ENCODE assay signal across 8 cellular contexts in the genomic region with DNA sequence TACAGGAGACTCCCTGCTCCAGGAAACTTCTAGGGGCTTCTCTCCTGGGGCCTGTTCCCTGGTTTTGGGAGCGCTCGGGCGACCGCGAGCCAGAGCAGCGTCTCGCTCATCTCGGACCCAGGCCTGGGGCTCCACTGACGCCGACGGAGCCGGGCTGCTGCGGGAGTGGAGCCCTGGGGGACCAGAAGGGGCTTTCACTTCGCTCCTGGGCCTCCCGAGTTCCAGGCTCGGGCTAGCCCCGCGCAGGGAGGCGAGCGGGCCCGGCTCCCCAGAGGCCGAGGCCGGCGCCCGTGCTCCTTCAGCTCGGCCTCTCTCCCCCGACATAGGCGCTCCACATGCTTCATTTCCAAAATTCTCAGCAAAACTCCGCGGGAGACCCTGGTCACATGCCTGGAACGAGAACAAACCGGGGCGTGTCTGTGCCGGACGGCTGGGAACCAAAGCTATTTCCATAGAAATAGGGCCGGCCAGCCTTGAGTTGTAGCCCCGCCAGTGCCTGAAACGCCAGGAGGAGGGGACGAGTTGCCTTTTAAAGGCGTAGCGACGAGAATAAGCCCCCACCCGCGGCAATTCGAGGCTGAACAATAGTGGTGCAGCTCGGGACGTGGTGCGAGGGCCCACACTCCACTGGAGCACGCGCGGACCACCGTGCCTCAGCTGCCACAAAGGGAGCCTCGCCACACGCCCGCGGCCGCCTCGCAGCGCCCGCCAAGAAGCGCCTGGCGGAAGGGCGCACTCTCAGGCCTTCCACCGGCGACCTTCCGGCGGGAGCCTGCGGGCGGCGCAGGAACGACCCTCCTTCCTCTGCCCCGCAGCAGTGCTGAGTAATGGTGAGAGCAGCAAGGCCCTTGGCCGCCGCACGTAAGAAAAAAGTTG. TPM values are rescaled to one million over a fixed set of nuclear protein-coding genes. Genes with fewer than 3 reads are reported as not detected.
DNase-seq lines count a peak whose midpoint lies in the region; ATAC-seq, FAIRE-seq and TF ChIP-seq lines count a peak whose summit lies in the region.

No MANE protein-coding gene starts in this region.

- TF ChIP-seq CTCF in HL-60 (IDR thresholded peaks at IDR 0.05; ENCODE audit: insufficient read depth, low read length) (no peak), colonic mucosa (IDR thresholded peaks at IDR 0.05) (no peak)

- peak; percentile 21 for ATAC-seq in GM21367 (IDR thresholded peaks at IDR 0.05; ENCODE audit: unreplicated experiment)
- peak; percentile 42 for ATAC-seq in left lobe of liver

- H3K27ac ChIP-seq in HL-60 (replicated peaks) (peak overlapping the region; percentile 98), colonic mucosa (peak overlapping the region; percentile 92)

- H3K36me3 ChIP-seq in colonic mucosa: no peaks in the 10 kb centered on the region

- H3K27me3 ChIP-seq in HL-60 (ENCODE audit: insufficient read depth, poor library complexity, severe bottlenecking) (no peaks in the 10 kb centered on the region), colonic mucosa (no peaks in the 10 kb centered on the region)

- H3K9ac ChIP-seq in colonic mucosa (ENCODE audit: low read depth in 2 of 2, low read length in 2 of 2): peak overlapping the region; percentile 91 to 95

- intact Hi-C loops in colonic mucosa (cut with DNase I): no loop called here

- TF ChIP-seq POLR2A in Raji (IDR thresholded peaks at IDR 0.05; ENCODE audit: insufficient read depth, low read depth, low read length): peak; percentile 83

- FAIRE-seq in G401.6 (lab: Jason Lieb, UNC): peak; percentile 13

- H3K9me3 ChIP-seq in colonic mucosa: no peaks in the 10 kb centered on the region

- DNase-seq in HL-60 (ENCODE audit: low read depth in 1 of 2, low spot score in 1 of 2) (peak in 1 of 2 experiments; percentile 41), colonic mucosa (peak; percentile 67), left lobe of liver (ENCODE audit: low spot score) (peak; percentile 80)
- peak; percentile 39 for DNase-seq in stimulated activated CD4-positive, alpha-beta T cell treated with anti-CD3 and anti-CD28 coated beads, Interleukin-1b, Interleukin-23, amount 100 ng/mL, for 48 hours
- no peak for DNase-seq in effector CD4-positive, alpha-beta T cell

- H3K4me3 ChIP-seq in HL-60 (replicated peaks; ENCODE audit: insufficient read depth, low read length) (peak overlapping the region; percentile 19), colonic mucosa (peak overlapping the region; percentile 43)

- peaks cover 10% of the 10 kb centered on the region for H3K4me1 ChIP-seq in colonic mucosa

RNA-seq across cellular contexts. Expression of gene G3BP1, which starts 1.1 kb away (rescaled TPM):
- total RNA-seq in colonic mucosa (100 to 1,000 TPM; 136 to 203 TPM), left lobe of liver (90.0 TPM)

RNA-seq across cellular contexts. Expression of gene ATOX1, which starts 12.2 kb away (rescaled TPM):
- total RNA-seq in colonic mucosa (10 to 100 TPM; 54.6 to 62.4 TPM), left lobe of liver (72.9 TPM)
